In the genomic region with DNA sequence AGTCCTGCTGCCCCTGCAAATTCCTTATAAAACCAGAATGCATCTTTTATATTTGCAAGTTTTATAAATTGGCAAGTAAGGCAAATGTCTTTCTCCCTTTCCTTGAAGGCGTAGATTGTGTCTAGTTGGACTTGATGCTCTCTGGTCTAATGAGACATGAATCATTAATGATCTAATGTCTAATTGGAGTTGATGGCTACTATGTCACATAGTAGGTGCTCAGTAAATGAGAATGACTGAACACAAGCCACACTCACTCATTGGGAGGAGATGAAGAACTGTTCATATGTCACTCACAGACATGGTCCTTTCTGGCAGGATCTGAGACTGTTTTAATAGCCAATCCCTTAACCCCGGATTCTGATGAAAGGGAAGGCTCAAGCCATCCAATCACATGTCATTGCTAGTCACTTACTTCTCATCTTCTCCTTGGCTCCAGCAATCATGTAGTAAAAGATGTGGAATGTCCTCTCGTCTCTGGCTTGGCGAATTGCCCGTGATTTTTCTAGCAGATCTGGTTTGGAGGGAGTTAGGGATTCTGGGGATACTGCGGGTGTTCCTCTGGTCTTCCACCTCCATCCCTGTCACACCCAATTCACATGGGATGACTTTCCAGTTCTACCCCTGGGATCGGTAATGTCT, we compare ENCODE assay signal across 1 cellular context.
TF ChIP-seq lines count a peak whose summit lies in the region.

No MANE protein-coding gene starts in this region.

TF ChIP-seq in IMR-90, 13 proteins besides CTCF, POLR2A, EP300 and RAD21:
- TF ChIP-seq, protein P1, sequence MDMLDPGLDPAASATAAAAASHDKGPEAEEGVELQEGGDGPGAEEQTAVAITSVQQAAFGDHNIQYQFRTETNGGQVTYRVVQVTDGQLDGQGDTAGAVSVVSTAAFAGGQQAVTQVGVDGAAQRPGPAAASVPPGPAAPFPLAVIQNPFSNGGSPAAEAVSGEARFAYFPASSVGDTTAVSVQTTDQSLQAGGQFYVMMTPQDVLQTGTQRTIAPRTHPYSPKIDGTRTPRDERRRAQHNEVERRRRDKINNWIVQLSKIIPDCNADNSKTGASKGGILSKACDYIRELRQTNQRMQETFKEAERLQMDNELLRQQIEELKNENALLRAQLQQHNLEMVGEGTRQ (IDR thresholded peaks at IDR 0.05; ENCODE audit: low read depth, low read length), result no peak
- TF ChIP-seq RFX5 (IDR thresholded peaks at IDR 0.05; ENCODE audit: low read depth, low read length) (no peak), RCOR1 (IDR thresholded peaks at IDR 0.05; ENCODE audit: insufficient replicate concordance, low read length) (no peak), CHD1 (IDR thresholded peaks at IDR 0.05; ENCODE audit: low read depth, low read length) (no peak), FOS (IDR thresholded peaks at IDR 0.05; ENCODE audit: low read depth, low read length) (no peak), SMC3 (IDR thresholded peaks at IDR 0.05; ENCODE audit: low read depth, low read length) (no peak), MAZ (IDR thresholded peaks at IDR 0.05; ENCODE audit: borderline replicate concordance, low read depth, low read length) (no peak), MXI1 (IDR thresholded peaks at IDR 0.05; ENCODE audit: borderline replicate concordance, low read depth, low read length) (no peak), BHLHE40 (IDR thresholded peaks at IDR 0.05; ENCODE audit: low read depth, low read length) (no peak), CEBPB (IDR thresholded peaks at IDR 0.05; ENCODE audit: low read depth, low read length) (no peak)
- TF ChIP-seq, protein P2, sequence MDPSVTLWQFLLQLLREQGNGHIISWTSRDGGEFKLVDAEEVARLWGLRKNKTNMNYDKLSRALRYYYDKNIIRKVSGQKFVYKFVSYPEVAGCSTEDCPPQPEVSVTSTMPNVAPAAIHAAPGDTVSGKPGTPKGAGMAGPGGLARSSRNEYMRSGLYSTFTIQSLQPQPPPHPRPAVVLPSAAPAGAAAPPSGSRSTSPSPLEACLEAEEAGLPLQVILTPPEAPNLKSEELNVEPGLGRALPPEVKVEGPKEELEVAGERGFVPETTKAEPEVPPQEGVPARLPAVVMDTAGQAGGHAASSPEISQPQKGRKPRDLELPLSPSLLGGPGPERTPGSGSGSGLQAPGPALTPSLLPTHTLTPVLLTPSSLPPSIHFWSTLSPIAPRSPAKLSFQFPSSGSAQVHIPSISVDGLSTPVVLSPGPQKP (IDR thresholded peaks at IDR 0.05; ENCODE audit: borderline replicate concordance, low read depth, low read length), result no peak
TF ChIP-seq in IMR-90: peak in this region for 0.
